In the genomic region with DNA sequence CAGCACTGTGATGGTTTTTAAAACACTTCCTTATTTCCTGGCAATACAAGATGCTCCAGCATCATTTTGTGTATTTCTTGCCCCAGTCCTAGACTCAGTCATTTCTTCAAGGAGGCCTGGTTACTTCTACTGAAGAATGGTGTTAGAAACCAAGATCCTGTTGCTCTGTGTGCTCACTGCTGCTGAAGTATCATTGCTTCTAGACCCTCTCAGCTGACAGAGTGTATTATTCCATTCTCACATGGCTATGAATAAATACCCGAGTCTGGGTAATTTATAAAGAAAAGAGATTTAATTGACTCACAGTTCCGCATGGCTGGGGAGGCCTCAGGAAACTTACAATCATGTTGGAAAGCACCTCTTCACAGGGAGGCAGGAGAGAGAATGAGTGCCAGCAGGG, we compare ENCODE assay signal across 1 cellular context.
TF ChIP-seq lines count a peak whose summit lies in the region.

No MANE protein-coding gene starts in this region.

TF ChIP-seq in HepG2, 621 proteins besides CTCF, POLR2A, EP300 and RAD21:
- TF ChIP-seq ZNF605 (CRISPR knock-in tag; IDR thresholded peaks at IDR 0.05) (peak; percentile 91), ARNTL (CRISPR knock-in tag; IDR thresholded peaks at IDR 0.05) (no peak), ZBTB21 (CRISPR knock-in tag; IDR thresholded peaks at IDR 0.05) (no peak), ZNF75D (CRISPR knock-in tag; IDR thresholded peaks at IDR 0.05; ENCODE audit: borderline replicate concordance) (no peak)
